Comparison of ENCODE assay signal across 20 cellular contexts in the genomic region with DNA sequence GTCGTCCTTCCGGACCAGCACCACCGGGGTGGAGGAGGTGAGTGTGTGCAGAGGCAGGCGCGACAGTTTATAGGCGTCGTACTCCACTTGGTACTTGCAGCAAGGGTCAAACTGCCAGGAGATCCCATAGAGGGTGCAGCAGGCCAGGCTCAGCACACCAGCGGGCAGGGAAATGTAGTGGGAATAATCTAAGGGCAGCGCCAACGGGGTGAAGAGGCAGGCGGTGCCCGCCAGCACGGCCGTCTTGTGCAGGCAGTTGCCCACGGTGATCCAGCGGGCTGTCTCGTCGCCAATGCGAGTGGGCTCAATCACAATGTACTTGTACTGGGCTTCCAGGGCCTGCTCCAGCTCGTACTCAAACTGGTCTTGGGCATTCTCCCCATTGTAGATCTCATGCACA. TPM values are rescaled to one million over a fixed set of nuclear protein-coding genes. Genes with fewer than 3 reads are reported as not detected.
DNase-seq lines count a peak whose midpoint lies in the region; FAIRE-seq and TF ChIP-seq lines count a peak whose summit lies in the region.
"Had no signal": no experiment of that assay in that cellular context is flagged by ENCODE, and none has a peak within 500 bp of the region (broad histone marks: within the 10 kb centered on the region; RNA-seq: fewer than 3 reads in every experiment).

No MANE protein-coding gene starts in this region.

- H3K4me1 Mint-ChIP-seq in CD14-positive monocyte (peaks cover 17% of the 10 kb centered on the region), HFFc6 (ENCODE audit: low read depth) (peaks cover 47% of the 10 kb centered on the region), astrocyte (ENCODE audit: low read depth, unreplicated experiment) (peaks cover 14% of the 10 kb centered on the region), neural crest cell (peaks cover 48% of the 10 kb centered on the region)
- H3K4me1 Mint-ChIP-seq in activated CD4-positive, alpha-beta T cell treated with anti-CD3 and anti-CD28 coated beads, Interleukin-2, amount 10 ng/mL, durations not matched to agents 24 days and 14 days: peaks cover 4% of the 10 kb centered on the region
- H3K4me1 Mint-ChIP-seq in activated naive CD4-positive, alpha-beta T cell treated with anti-CD3 and anti-CD28 coated beads, Interleukin-2, amount 10 ng/mL, durations not matched to agents 7 days and 5 days: no peaks in the 10 kb centered on the region

- H3K79me2 ChIP-seq in astrocyte (ENCODE audit: insufficient read depth, low read length): peaks cover 74% of the 10 kb centered on the region

- H3K27ac Mint-ChIP-seq in CD14-positive monocyte (peak overlapping the region in 5 of 7 donors; percentile 1 to 70 (median 7)), HFFc6 (peak overlapping the region; percentile 82; the same call in 1 of the 2 replicates), astrocyte (ENCODE audit: unreplicated experiment) (peak overlapping the region; percentile 48), neural crest cell (ENCODE audit: unreplicated experiment) (peak overlapping the region; percentile 47)
- H3K27ac Mint-ChIP-seq in activated CD4-positive, alpha-beta T cell treated with anti-CD3 and anti-CD28 coated beads, Interleukin-2, amount 10 ng/mL, durations not matched to agents 24 days and 14 days: no peak overlapping the region
- no peak overlapping the region for H3K27ac Mint-ChIP-seq in activated naive CD4-positive, alpha-beta T cell treated with anti-CD3 and anti-CD28 coated beads, Interleukin-2, amount 10 ng/mL, durations not matched to agents 7 days and 5 days

- peaks cover 74% of the 10 kb centered on the region for H4K20me1 ChIP-seq in astrocyte (ENCODE audit: insufficient read depth, low read length)

- no peak overlapping the region for H3K9ac ChIP-seq in astrocyte (ENCODE audit: low read length)

- H3K36me3 ChIP-seq in astrocyte (ENCODE audit: insufficient read depth, low read length): peaks cover 12% of the 10 kb centered on the region

- H3K27me3 Mint-ChIP-seq in CD14-positive monocyte (ENCODE audit: low read depth in 3 of 3): peaks cover 0 to 2% (median 0%) of the 10 kb centered on the region in 3 donors
- H3K27me3 Mint-ChIP-seq in HFFc6 (ENCODE audit: insufficient read depth): no peaks in the 10 kb centered on the region; the same call in none of the 2 replicates
- no peaks in the 10 kb centered on the region for H3K27me3 Mint-ChIP-seq in astrocyte (ENCODE audit: low read depth, unreplicated experiment)
- H3K27me3 Mint-ChIP-seq in neural crest cell (ENCODE audit: low read depth): no peaks in the 10 kb centered on the region
- no peaks in the 10 kb centered on the region for H3K27me3 Mint-ChIP-seq in activated CD4-positive, alpha-beta T cell treated with anti-CD3 and anti-CD28 coated beads, Interleukin-2, amount 10 ng/mL, durations not matched to agents 24 days and 14 days
- H3K27me3 Mint-ChIP-seq in activated naive CD4-positive, alpha-beta T cell treated with anti-CD3 and anti-CD28 coated beads, Interleukin-2, amount 10 ng/mL, durations not matched to agents 7 days and 5 days: no peaks in the 10 kb centered on the region
- H3K27me3 Mint-ChIP-seq: CD8-positive, alpha-beta memory T cell had no signal

- POLR2A ChIA-PET in GM10248 (lab: Yijun Ruan, JAX): no interaction called here

- H3K4me2 ChIP-seq in astrocyte (ENCODE audit: low read length): no peak overlapping the region

- H3K9me3 Mint-ChIP-seq in CD14-positive monocyte (peaks cover 0 to 2% (median 0%) of the 10 kb centered on the region in 7 donors), HFFc6 (no peaks in the 10 kb centered on the region), astrocyte (ENCODE audit: unreplicated experiment) (no peaks in the 10 kb centered on the region), neural crest cell (no peaks in the 10 kb centered on the region)
- no peaks in the 10 kb centered on the region for H3K9me3 Mint-ChIP-seq in activated CD4-positive, alpha-beta T cell treated with anti-CD3 and anti-CD28 coated beads, Interleukin-2, amount 10 ng/mL, durations not matched to agents 24 days and 14 days
- H3K9me3 Mint-ChIP-seq in activated naive CD4-positive, alpha-beta T cell treated with anti-CD3 and anti-CD28 coated beads, Interleukin-2, amount 10 ng/mL, durations not matched to agents 7 days and 5 days: no peaks in the 10 kb centered on the region
- H3K9me3 Mint-ChIP-seq: CD8-positive, alpha-beta memory T cell had no signal

- H3K4me1 ChIP-seq in astrocyte (ENCODE audit: insufficient read depth, low read length): peaks cover 5% of the 10 kb centered on the region

- TF ChIP-seq CTCF in CD14-positive monocyte (IDR thresholded peaks at IDR 0.05) (no peak), HFFc6 (IDR thresholded peaks at IDR 0.05) (no peak), astrocyte (IDR thresholded peaks at IDR 0.05; ENCODE audit: insufficient read depth, low read depth, low read length) (no peak), neural crest cell (conservative IDR thresholded peaks at IDR 0.05) (no peak), GM10248 (IDR thresholded peaks at IDR 0.05; ENCODE audit: control extremely low read depth, extremely low read depth, low read depth, missing control alignments) (no peak)

- CTCF ChIA-PET in activated naive CD4-positive, alpha-beta T cell treated with anti-CD3 and anti-CD28 coated beads, Interleukin-2, amount 10 ng/mL, durations not matched to agents 7 days and 5 days (lab: Charles Lee): no interaction called here
- CTCF ChIA-PET in GM10248 (lab: Yijun Ruan, JAX): no interaction called here

- H3K27me3 ChIP-seq in astrocyte (ENCODE audit: insufficient read depth, low read length): no peaks in the 10 kb centered on the region
- H3K27me3 ChIP-seq: BE2C, SJCRH30 had no signal

- FAIRE-seq in astrocyte (lab: Jason Lieb, UNC): no peak
- FAIRE-seq: G401.6, GM12891, GM18507 had no signal

- H2AFZ ChIP-seq in astrocyte (ENCODE audit: low read depth, low read length): no peak overlapping the region

- DNase-seq in CD14-positive monocyte (ENCODE audit: low spot score): no peak
- no peak for DNase-seq in HFFc6
- DNase-seq in astrocyte (ENCODE audit: low read depth): no peak
- DNase-seq in neural crest cell (ENCODE audit: low read depth, low spot score): no peak
- DNase-seq in activated CD4-positive, alpha-beta T cell treated with anti-CD3 and anti-CD28 coated beads, Interleukin-2, amount 10 ng/mL, durations not matched to agents 24 days and 14 days: no peak
- DNase-seq in activated naive CD4-positive, alpha-beta T cell treated with anti-CD3 and anti-CD28 coated beads, Interleukin-2, amount 10 ng/mL, durations not matched to agents 7 days and 5 days: no peak
- DNase-seq in GM10248 (ENCODE audit: extremely low spot score): no peak
- no peak for DNase-seq in mucosa of gallbladder (ENCODE audit: low spot score)
- DNase-seq: 8988T; BE2C; CD8-positive, alpha-beta memory T cell; DND-41; NCI-H1930; NCI-H446 treated with DMSO at 0.1 percent for 48 hours; NCI-H748 treated with DMSO at 0.1 percent for 48 hours; PC-3 had no signal

- H3K4me3 ChIP-seq in astrocyte (ENCODE audit: insufficient read depth, low read depth, low read length): no peak overlapping the region
- H3K4me3 ChIP-seq: SJCRH30 had no signal

- H3K36me3 Mint-ChIP-seq in CD14-positive monocyte (peaks cover 41 to 78% of the 10 kb centered on the region in 2 donors), HFFc6 (ENCODE audit: low read depth) (peaks cover 37% of the 10 kb centered on the region), astrocyte (ENCODE audit: low read depth, unreplicated experiment) (peaks cover 19% of the 10 kb centered on the region), neural crest cell (ENCODE audit: low read depth) (peaks cover 18% of the 10 kb centered on the region)
- peaks cover 36% of the 10 kb centered on the region for H3K36me3 Mint-ChIP-seq in activated CD4-positive, alpha-beta T cell treated with anti-CD3 and anti-CD28 coated beads, Interleukin-2, amount 10 ng/mL, durations not matched to agents 24 days and 14 days (ENCODE audit: low read depth)
- H3K36me3 Mint-ChIP-seq in activated naive CD4-positive, alpha-beta T cell treated with anti-CD3 and anti-CD28 coated beads, Interleukin-2, amount 10 ng/mL, durations not matched to agents 7 days and 5 days: peaks cover 25% of the 10 kb centered on the region

- H3K4me3 Mint-ChIP-seq in CD14-positive monocyte (no peak overlapping the region), HFFc6 (no peak overlapping the region), astrocyte (ENCODE audit: unreplicated experiment) (no peak overlapping the region), neural crest cell (no peak overlapping the region)
- no peak overlapping the region for H3K4me3 Mint-ChIP-seq in activated CD4-positive, alpha-beta T cell treated with anti-CD3 and anti-CD28 coated beads, Interleukin-2, amount 10 ng/mL, durations not matched to agents 24 days and 14 days
- no peak overlapping the region for H3K4me3 Mint-ChIP-seq in activated naive CD4-positive, alpha-beta T cell treated with anti-CD3 and anti-CD28 coated beads, Interleukin-2, amount 10 ng/mL, durations not matched to agents 7 days and 5 days
- H3K4me3 Mint-ChIP-seq: CD8-positive, alpha-beta memory T cell had no signal

- H3K27ac ChIP-seq in astrocyte (ENCODE audit: low read depth, low read length): no peak overlapping the region
- H3K27ac ChIP-seq: SJCRH30 had no signal

- intact Hi-C loops in CD14-positive monocyte (cut with micrococcal nuclease): no loop called here
- intact Hi-C loops in activated CD4-positive, alpha-beta T cell treated with anti-CD3 and anti-CD28 coated beads, Interleukin-2, amount 10 ng/mL, durations not matched to agents 24 days and 14 days (cut with micrococcal nuclease): no loop called here

- H3K9me3 ChIP-seq in astrocyte (ENCODE audit: insufficient read depth, low read depth, low read length): no peaks in the 10 kb centered on the region
- H3K9me3 ChIP-seq: BE2C, SJCRH30 had no signal

RNA-seq across cellular contexts. Expression of gene TMEM11, which starts 15.6 kb away (rescaled TPM):
- polyA plus RNA-seq in CD14-positive monocyte: 10 to 100 TPM; 59.5 to 68.1 TPM
- total RNA-seq in HFFc6 (2021; fragmentation: NEBNext Ultra II Directional; extraction: Animal tissue kit (Norgen Biotek cat#: 25700)): 10 to 100 TPM; 32.5 to 37.6 (median 33.9) TPM
- total RNA-seq in astrocyte (30.2 and 31.6 TPM in 2 replicates), neural crest cell (31.3 and 31.6 TPM in 2 replicates), mucosa of gallbladder (20.3 TPM)
- total RNA-seq in activated CD4-positive, alpha-beta T cell treated with anti-CD3 and anti-CD28 coated beads, Interleukin-2, amount 10 ng/mL, durations not matched to agents 24 days and 14 days: 33.5 and 34.7 TPM in 2 replicates

RNA-seq across cellular contexts. Expression of gene NATD1, which starts 54.8 kb away (rescaled TPM):
- 1 to 10 TPM; 3.0 to 3.8 TPM for polyA plus RNA-seq in CD14-positive monocyte
- total RNA-seq in HFFc6 (2021; fragmentation: NEBNext Ultra II Directional; extraction: Animal tissue kit (Norgen Biotek cat#: 25700)): 1 to 10 TPM; 3.7 to 7.9 (median 4.1) TPM
- total RNA-seq in astrocyte: 7.1 and 7.9 TPM in 2 replicates
- total RNA-seq in neural crest cell: 6.3 and 6.7 TPM in 2 replicates
- 1.1 TPM in 2 replicates for total RNA-seq in activated CD4-positive, alpha-beta T cell treated with anti-CD3 and anti-CD28 coated beads, Interleukin-2, amount 10 ng/mL, durations not matched to agents 24 days and 14 days
- total RNA-seq in mucosa of gallbladder: 20.6 TPM

Comparison
In these comparisons a context has a peak if more than half of its experiments do, and no peak if none do; other contexts are left out.
1. H3K27ac Mint-ChIP-seq: peak in CD14-positive monocyte (5 of 7), HFFc6 (single experiment), astrocyte (single experiment) and neural crest cell (single experiment); none in activated CD4-positive, alpha-beta T cell treated with anti-CD3 and anti-CD28 coated beads, Interleukin-2, amount 10 ng/mL, durations not matched to agents 24 days and 14 days (single experiment) and activated naive CD4-positive, alpha-beta T cell treated with anti-CD3 and anti-CD28 coated beads, Interleukin-2, amount 10 ng/mL, durations not matched to agents 7 days and 5 days (single experiment).